ENCODE assay signal across 1 cellular context in the genomic region with DNA sequence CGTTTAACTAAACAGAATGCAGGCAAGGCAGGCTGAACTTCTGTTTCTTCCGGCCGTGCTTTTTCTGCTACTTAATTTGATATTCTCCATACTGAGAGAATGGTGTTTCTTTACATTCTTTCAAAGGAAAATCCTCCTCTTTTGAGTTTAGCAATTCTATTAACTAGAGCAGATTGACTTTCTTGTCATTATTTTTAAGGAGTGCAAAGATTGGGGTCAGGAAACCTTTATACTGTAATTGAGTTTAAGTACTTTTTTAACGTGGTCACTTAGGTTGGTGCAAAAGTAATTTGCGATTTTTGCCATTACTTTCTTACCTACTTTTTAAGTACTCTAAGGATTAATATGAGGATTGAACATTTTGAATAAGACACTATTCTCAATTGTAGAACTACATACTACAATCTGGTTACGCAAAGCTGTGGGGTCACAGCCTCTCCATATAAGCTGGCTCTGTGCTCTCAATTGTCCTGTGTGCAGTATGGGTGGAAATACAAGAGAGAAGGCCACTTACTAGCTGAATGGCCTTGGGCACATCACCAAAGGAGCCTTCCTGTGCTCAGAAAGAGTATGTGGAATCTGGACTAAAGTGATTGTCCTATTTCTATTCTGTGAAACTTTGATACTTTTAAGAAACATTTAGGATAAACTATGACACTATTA.
TF ChIP-seq lines count a peak whose summit lies in the region.

No MANE protein-coding gene starts in this region.

TF ChIP-seq in IMR-90, 13 proteins besides CTCF, POLR2A, EP300 and RAD21:
- TF ChIP-seq, protein P1, sequence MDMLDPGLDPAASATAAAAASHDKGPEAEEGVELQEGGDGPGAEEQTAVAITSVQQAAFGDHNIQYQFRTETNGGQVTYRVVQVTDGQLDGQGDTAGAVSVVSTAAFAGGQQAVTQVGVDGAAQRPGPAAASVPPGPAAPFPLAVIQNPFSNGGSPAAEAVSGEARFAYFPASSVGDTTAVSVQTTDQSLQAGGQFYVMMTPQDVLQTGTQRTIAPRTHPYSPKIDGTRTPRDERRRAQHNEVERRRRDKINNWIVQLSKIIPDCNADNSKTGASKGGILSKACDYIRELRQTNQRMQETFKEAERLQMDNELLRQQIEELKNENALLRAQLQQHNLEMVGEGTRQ (IDR thresholded peaks at IDR 0.05; ENCODE audit: low read depth, low read length): no peak
- no peak for TF ChIP-seq MAFK (IDR thresholded peaks at IDR 0.05; ENCODE audit: low read depth, low read length)
- TF ChIP-seq BHLHE40 (IDR thresholded peaks at IDR 0.05; ENCODE audit: low read depth, low read length): no peak
- TF ChIP-seq MXI1 (IDR thresholded peaks at IDR 0.05; ENCODE audit: borderline replicate concordance, low read depth, low read length): no peak
- TF ChIP-seq RFX5 (IDR thresholded peaks at IDR 0.05; ENCODE audit: low read depth, low read length): no peak
TF ChIP-seq in IMR-90: peak in this region for 0.
